Comparison of ENCODE assay signal across 1 cellular context in genomic region chr1:201180133-201180532, GRCh38.
TF ChIP-seq lines count a peak whose summit lies in the region.

No MANE protein-coding gene starts in this region.

TF ChIP-seq in K562, 482 proteins besides CTCF, POLR2A, EP300 and RAD21:
- TF ChIP-seq PKNOX1 (IDR thresholded peaks at IDR 0.05) (peak; percentile 12; the same call in 1 of the 2 replicates), JUNB (CRISPR knock-in tag; conservative IDR thresholded peaks at IDR 0.05) (no peak), RAD51 (IDR thresholded peaks at IDR 0.05; ENCODE audit: borderline replicate concordance, low read depth) (peak; percentile 35; the same call in 1 of the 2 replicates), PBX2 (CRISPR knock-in tag; IDR thresholded peaks at IDR 0.05; ENCODE audit: low read depth) (no peak), PBX2 (tag; conservative IDR thresholded peaks at IDR 0.05; ENCODE audit: low read depth) (peak; percentile 80), ARHGAP35 (IDR thresholded peaks at IDR 0.05; ENCODE audit: partially characterized antibody) (no peak), ZFX (CRISPR knock-in tag; IDR thresholded peaks at IDR 0.05) (no peak), TOE1 (IDR thresholded peaks at IDR 0.05; ENCODE audit: borderline replicate concordance) (peak; percentile 59; the same call in 1 of the 2 replicates), TOE1 (CRISPR knock-in tag; IDR thresholded peaks at IDR 0.05; ENCODE audit: borderline replicate concordance, low read depth) (no peak), DIDO1 (tag; IDR thresholded peaks at IDR 0.05; ENCODE audit: low read depth) (no peak), ZNF263 (CRISPR knock-in tag; IDR thresholded peaks at IDR 0.05; ENCODE audit: borderline replicate concordance) (no peak), MEIS2 (IDR thresholded peaks at IDR 0.05; ENCODE audit: partially characterized antibody) (peak; percentile 61), TFE3 (CRISPR knock-in tag; IDR thresholded peaks at IDR 0.05) (peak; percentile 96)
